Comparison of ENCODE assay signal across 35 cellular contexts in the genomic region with DNA sequence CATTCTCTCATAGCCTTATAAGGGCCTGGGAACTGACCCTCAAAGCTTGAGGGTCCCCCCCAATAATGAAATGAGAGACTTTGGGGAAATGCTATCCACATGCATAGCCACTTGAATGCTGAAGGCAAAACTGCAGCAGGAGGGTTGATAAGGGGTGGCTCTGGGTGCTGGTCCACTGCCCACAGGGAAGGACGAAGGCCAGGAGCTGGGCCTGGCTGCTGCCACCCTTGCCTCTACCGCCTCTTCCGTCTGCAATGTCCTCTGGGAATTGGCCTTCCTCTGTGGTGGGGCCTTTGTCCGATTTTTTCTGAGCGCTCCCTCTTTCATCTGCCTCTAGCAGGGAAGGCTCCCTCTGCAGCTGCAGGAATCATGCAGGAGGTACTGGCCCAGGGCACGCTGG. TPM values are rescaled to one million over a fixed set of nuclear protein-coding genes. Genes with fewer than 3 reads are reported as not detected.
"Had no signal": no experiment of that assay in that cellular context is flagged by ENCODE, and none has a peak within 500 bp of the region (broad histone marks: within the 10 kb centered on the region; RNA-seq: fewer than 3 reads in every experiment).

No MANE protein-coding gene starts in this region.

- H3K4me1 ChIP-seq: adrenal gland, body of pancreas, breast epithelium had no signal

- H3K27me3 ChIP-seq: body of pancreas, brain microvascular endothelial cell, breast epithelium had no signal

- H3K36me3 ChIP-seq: adrenal gland, brain microvascular endothelial cell, breast epithelium had no signal

- ATAC-seq: activated CD8-positive, alpha-beta T cell treated with anti-CD3 and anti-CD28 coated beads for 36 hours; activated naive CD4-positive, alpha-beta T cell treated with anti-CD3 and anti-CD28 coated beads, Interleukin-2, amount 50 U/mL, for 72 hours; activated T-cell treated with anti-CD3 and anti-CD28 coated beads, Interleukin-2, amount 50 U/mL, for 4 hours; activated T-cell treated with anti-CD3 and anti-CD28 coated beads, Interleukin-2, amount 50 U/mL, for 72 hours; activated T-helper 17 cell treated with anti-CD3 and anti-CD28 coated beads, Interleukin-2, amount 50 U/mL, for 72 hours; body of pancreas had no signal

- H3K27ac ChIP-seq: adrenal gland, body of pancreas, brain microvascular endothelial cell, breast epithelium, VCaP had no signal

- H3K4me3 ChIP-seq: adrenal gland, body of pancreas, breast epithelium had no signal

- DNase-seq: activated B cell treated with CpG ODN at 0.5 μM for 24 hours; activated CD4-positive, alpha-beta memory T cell treated with anti-CD3 and anti-CD28 coated beads for 36 hours; activated CD4-positive, alpha-beta T cell treated with anti-CD3 and anti-CD28 coated beads for 4 hours; activated CD4-positive, alpha-beta T cell treated with anti-CD3 and anti-CD28 coated beads, Interleukin-2, amount 10 ng/mL, durations not matched to agents 24 days and 14 days; activated CD4-positive, alpha-beta T cell treated with anti-CD3 and anti-CD28 coated beads, Interleukin-2, amount 50 U/mL, for 1 hour; activated CD4-positive, alpha-beta T cell treated with anti-CD3 and anti-CD28 coated beads, Interleukin-2, amount 50 U/mL, for 4 hours; activated CD4-positive, CD25-positive, alpha-beta regulatory T cell treated with anti-CD3 and anti-CD28 coated beads, Interleukin-2, amount 50 U/mL, for 72 hours; activated CD8-positive, alpha-beta memory T cell treated with anti-CD3 and anti-CD28 coated beads, Interleukin-2, amount 50 U/mL, for 4 hours; activated CD8-positive, alpha-beta T cell treated with anti-CD3 and anti-CD28 coated beads for 36 hours; activated effector memory CD4-positive, alpha-beta T cell treated with anti-CD3 and anti-CD28 coated beads, Interleukin-2, amount 50 U/mL, for 16 hours; activated gamma-delta T cell treated with Interleukin-2 at 50 U/mL for 16 hours; activated naive CD4-positive, alpha-beta T cell; activated naive CD4-positive, alpha-beta T cell treated with anti-CD3 and anti-CD28 coated beads for 36 hours; activated naive CD4-positive, alpha-beta T cell treated with anti-CD3 and anti-CD28 coated beads, Interleukin-2, amount 50 U/mL, for 16 hours; activated naive CD8-positive, alpha-beta T cell treated with anti-CD3 and anti-CD28 coated beads for 36 hours; activated T-cell treated with anti-CD3 and anti-CD28 coated beads for 4 hours; activated T-cell treated with anti-CD3 and anti-CD28 coated beads, Interleukin-2, amount 50 U/mL, for 1 hour; activated T-cell treated with anti-CD3 and anti-CD28 coated beads, Interleukin-2, amount 50 U/mL, for 4 hours; activated T-cell treated with anti-CD3 and anti-CD28 coated beads, Interleukin-2, amount 50 U/mL, for 72 hours; adrenal gland; amniotic stem cell; aorta; body of pancreas; brain microvascular endothelial cell; caudate nucleus; cerebellar nuclear complex; T-helper 1 cell; T-helper 2 cell; T-helper 9 cell had no signal

- H3K9me3 ChIP-seq: adrenal gland had no signal

RNA-seq across cellular contexts. Expression of a gene that starts 41.0 kb away (rescaled TPM):
- total RNA-seq: activated B cell treated with CpG ODN at 0.5 μM for 24 hours; activated CD4-positive, alpha-beta memory T cell treated with anti-CD3 and anti-CD28 coated beads for 36 hours; activated CD4-positive, alpha-beta T cell treated with anti-CD3 and anti-CD28 coated beads, Interleukin-2, amount 10 ng/mL, durations not matched to agents 24 days and 14 days; activated CD8-positive, alpha-beta memory T cell treated with anti-CD3 and anti-CD28 coated beads for 36 hours; activated CD8-positive, alpha-beta T cell treated with anti-CD3 and anti-CD28 coated beads for 36 hours; activated naive CD4-positive, alpha-beta T cell treated with anti-CD3 and anti-CD28 coated beads for 36 hours; activated naive CD4-positive, alpha-beta T cell treated with anti-CD3 and anti-CD28 coated beads, Interleukin-2, amount 50 U/mL, for 72 hours; activated naive CD8-positive, alpha-beta T cell treated with anti-CD3 and anti-CD28 coated beads for 36 hours; activated T-cell treated with anti-CD3 and anti-CD28 coated beads, Interleukin-2, amount 50 U/mL, for 4 hours; activated T-helper 1 cell treated with anti-CD3 and anti-CD28 coated beads, Interleukin-12 subunit alpha, Interleukin-12 subunit beta, Interleukin-2, Interleukin-4 antibody, amounts not matched to agents 30 ng/mL and 10 ng/mL and 1 ng/mL, durations not matched to agents 14 hours and 24 hours and 36 hours; activated T-helper 17 cell treated with anti-CD3 and anti-CD28 coated beads, Interleukin-2, amount 50 U/mL, for 72 hours; body of pancreas had no signal
